ENCODE assay signal across 1 cellular context in the genomic region with DNA sequence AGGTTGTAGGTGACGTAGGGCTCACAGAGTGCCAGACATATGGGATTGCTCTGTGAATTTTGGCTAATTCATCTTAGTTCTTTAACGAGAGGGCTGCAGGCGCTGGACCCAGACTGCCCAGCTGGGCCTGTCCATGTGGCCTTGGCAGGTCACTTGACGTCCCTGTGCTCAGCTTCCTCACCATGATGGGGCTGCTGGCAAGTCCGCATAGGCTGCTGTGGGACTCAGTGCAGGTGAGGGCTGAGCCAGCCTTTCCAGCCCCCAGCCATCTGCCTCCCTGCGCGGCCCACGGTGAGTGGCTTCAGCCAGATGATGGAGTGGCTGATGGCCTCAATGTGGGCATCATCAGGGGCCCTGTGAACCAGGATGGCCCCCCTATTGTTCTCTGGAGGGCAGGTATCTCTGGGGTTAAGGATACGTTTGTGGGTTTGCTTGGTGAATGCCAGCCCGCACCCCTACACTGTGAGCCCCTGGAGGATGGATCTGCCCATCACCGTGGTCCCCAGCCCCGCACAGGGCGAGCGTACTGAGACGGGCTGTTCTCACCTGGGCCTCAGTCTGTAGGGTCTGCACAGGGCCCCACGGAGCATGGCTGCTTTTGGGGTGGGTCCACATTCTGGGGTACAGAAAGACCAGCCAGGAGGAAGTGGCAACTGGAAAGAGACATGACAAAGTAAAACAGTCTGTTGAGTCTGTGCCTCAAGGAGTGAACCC.
TF ChIP-seq lines count a peak whose summit lies in the region.

No MANE protein-coding gene starts in this region.

TF ChIP-seq in IMR-90, 13 proteins besides CTCF, POLR2A, EP300 and RAD21 (continued from another document):
- no peak for TF ChIP-seq NFE2L2 (IDR thresholded peaks at IDR 0.05; ENCODE audit: low read depth, low read length)
